In the genomic region with DNA sequence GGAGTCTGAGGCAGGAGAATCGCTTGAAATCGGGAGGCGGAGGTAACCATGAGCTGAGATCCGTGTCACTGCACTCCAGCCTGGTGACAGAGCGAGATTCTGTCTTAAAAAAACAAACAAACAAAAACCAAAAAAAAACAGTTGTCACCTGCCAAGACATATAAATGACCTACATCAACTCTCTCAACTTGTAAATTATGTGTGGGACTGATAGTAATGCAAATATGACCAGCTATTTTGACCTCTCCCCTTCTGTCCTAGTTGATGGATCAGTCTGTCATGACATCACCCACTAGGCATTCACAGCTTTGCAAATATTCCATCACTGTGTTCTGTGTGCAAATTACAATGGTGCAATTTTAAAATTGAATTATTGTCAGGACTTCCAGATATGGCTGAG, we compare ENCODE assay signal across 27 cellular contexts.
"Had no signal": no experiment of that assay in that cellular context is flagged by ENCODE, and none has a peak within 500 bp of the region (broad histone marks: within the 10 kb centered on the region; RNA-seq: fewer than 3 reads in every experiment).

No MANE protein-coding gene starts in this region.

- H3K36me3 ChIP-seq: colonic mucosa, gastrocnemius medialis, lower lobe of right lung, neutrophil, pancreas, right lobe of liver, suprapubic skin, transverse colon, upper lobe of right lung, uterus had no signal

- H3K4me3 ChIP-seq: colonic mucosa, gastrocnemius medialis, lower lobe of right lung, mucosa of descending colon, pancreas, right lobe of liver, smooth muscle cell, suprapubic skin, transverse colon, upper lobe of right lung, uterus had no signal

- H3K4me2 ChIP-seq: smooth muscle cell had no signal

- H3K4me1 ChIP-seq: colonic mucosa, gastrocnemius medialis, lower lobe of right lung, pancreas, right lobe of liver, suprapubic skin, transverse colon, upper lobe of right lung, uterus had no signal

- ATAC-seq: esophagus mucosa; gastrocnemius medialis; left ventricle myocardium superior; lower lobe of right lung; mucosa of descending colon; natural killer cell treated with Interleukin-12 subunit alpha and Interleukin-12 subunit beta and Interleukin-15 and Interleukin-18, amount 100 ng/mL, for 72 hours; pancreas; right lobe of liver; stimulated activated naive CD8-positive, alpha-beta T cell treated with anti-CD3 and anti-CD28 coated beads, Interleukin-15, amount 100 ng/mL, for 72 hours; upper lobe of right lung had no signal

- H3K27ac ChIP-seq: colonic mucosa, epithelial cell of prostate, gastrocnemius medialis, lower lobe of right lung, neutrophil, pancreas, right lobe of liver, suprapubic skin, transverse colon, upper lobe of right lung, uterus had no signal

- H3K27me3 ChIP-seq: colonic mucosa, gastrocnemius medialis, pancreas, right lobe of liver, suprapubic skin, transverse colon, upper lobe of right lung, uterus had no signal

- H3K9me3 ChIP-seq: colonic mucosa, gastrocnemius medialis, lower lobe of right lung, mucosa of descending colon, neutrophil, pancreas, right lobe of liver, suprapubic skin, transverse colon, upper lobe of right lung, uterus had no signal

- DNase-seq: colonic mucosa; effector CD8-positive, alpha-beta T cell; endodermal cell; gastrocnemius medialis; head of caudate nucleus; left ventricle myocardium superior; lower lobe of right lung; mucosa of descending colon; naive B cell; pancreas; right lobe of liver; stimulated activated CD4-positive, alpha-beta T cell treated with anti-CD3 and anti-CD28 coated beads, Interleukin-12 subunit alpha, Interleukin-12 subunit beta, amount 100 ng/mL, for 4 hours; stimulated activated CD4-positive, alpha-beta T cell treated with anti-CD3 and anti-CD28 coated beads, Interleukin-1b, Interleukin-23, amount 100 ng/mL, for 48 hours; stimulated activated CD4-positive, alpha-beta T cell treated with anti-CD3 and anti-CD28 coated beads, Interleukin-4, amount 100 ng/mL, for 1 hour; stimulated activated CD8-positive, alpha-beta memory T cell treated with anti-CD3 and anti-CD28 coated beads, Interleukin-4, amount 100 ng/mL, for 48 hours; stimulated activated naive CD4-positive, alpha-beta T cell; stimulated activated naive CD8-positive, alpha-beta T cell treated with anti-CD3 and anti-CD28 coated beads, Interleukin-15, amount 100 ng/mL, for 72 hours; transverse colon; upper lobe of right lung; uterus had no signal

- FAIRE-seq: keratinocyte, pancreas had no signal
